ENCODE assay signal across 1 cellular context in genomic region chr7:112892263-112892662, GRCh38.
TF ChIP-seq lines count a peak whose summit lies in the region.

No MANE protein-coding gene starts in this region.

TF ChIP-seq in HepG2, 621 proteins besides CTCF, POLR2A, EP300 and RAD21 (continued from another document):
- TF ChIP-seq, protein P1, sequence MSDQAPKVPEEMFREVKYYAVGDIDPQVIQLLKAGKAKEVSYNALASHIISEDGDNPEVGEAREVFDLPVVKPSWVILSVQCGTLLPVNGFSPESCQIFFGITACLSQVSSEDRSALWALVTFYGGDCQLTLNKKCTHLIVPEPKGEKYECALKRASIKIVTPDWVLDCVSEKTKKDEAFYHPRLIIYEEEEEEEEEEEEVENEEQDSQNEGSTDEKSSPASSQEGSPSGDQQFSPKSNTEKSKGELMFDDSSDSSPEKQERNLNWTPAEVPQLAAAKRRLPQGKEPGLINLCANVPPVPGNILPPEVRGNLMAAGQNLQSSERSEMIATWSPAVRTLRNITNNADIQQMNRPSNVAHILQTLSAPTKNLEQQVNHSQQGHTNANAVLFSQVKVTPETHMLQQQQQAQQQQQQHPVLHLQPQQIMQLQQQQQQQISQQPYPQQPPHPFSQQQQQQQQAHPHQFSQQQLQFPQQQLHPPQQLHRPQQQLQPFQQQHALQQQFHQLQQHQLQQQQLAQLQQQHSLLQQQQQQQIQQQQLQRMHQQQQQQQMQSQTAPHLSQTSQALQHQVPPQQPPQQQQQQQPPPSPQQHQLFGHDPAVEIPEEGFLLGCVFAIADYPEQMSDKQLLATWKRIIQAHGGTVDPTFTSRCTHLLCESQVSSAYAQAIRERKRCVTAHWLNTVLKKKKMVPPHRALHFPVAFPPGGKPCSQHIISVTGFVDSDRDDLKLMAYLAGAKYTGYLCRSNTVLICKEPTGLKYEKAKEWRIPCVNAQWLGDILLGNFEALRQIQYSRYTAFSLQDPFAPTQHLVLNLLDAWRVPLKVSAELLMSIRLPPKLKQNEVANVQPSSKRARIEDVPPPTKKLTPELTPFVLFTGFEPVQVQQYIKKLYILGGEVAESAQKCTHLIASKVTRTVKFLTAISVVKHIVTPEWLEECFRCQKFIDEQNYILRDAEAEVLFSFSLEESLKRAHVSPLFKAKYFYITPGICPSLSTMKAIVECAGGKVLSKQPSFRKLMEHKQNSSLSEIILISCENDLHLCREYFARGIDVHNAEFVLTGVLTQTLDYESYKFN (CRISPR knock-in tag; conservative IDR thresholded peaks at IDR 0.05) = no peak
